Comparison of ENCODE assay signal across 34 cellular contexts in the genomic region with DNA sequence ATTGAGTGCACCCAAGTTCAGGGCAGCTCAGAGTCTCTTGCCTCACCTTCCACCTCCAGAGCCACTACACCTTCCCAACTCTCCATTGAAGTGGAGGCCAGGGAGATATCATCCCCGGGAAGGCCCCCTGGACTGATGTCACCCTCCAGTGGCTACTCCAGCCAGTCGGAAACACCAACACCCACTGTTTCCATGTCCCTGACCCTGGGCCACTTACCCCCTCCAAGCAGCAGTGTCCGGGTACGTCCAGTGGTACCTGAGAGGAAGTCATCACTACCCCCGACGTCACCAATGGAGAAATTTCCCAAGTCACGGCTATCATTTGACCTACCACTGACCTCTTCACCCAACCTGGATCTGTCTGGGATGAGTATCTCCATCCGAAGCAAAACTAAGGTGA. TPM values are rescaled to one million over a fixed set of nuclear protein-coding genes. Genes with fewer than 3 reads are reported as not detected.
"Had no signal": no experiment of that assay in that cellular context is flagged by ENCODE, and none has a peak within 500 bp of the region (broad histone marks: within the 10 kb centered on the region; RNA-seq: fewer than 3 reads in every experiment).

No MANE protein-coding gene starts in this region.

- H3K27me3 ChIP-seq: MG63 had no signal

- H3K9me3 ChIP-seq: MG63 had no signal

- H3K27ac ChIP-seq: KMS-11 had no signal

- H3K36me3 ChIP-seq: MG63 had no signal

- H3K4me3 ChIP-seq: MG63 had no signal

- DNase-seq: Karpas-422, Kasumi-1, MG63, MM.1S, MV-4-11, NCI-H1048, NCI-H1092, NCI-H1092 treated with DMSO at 0.1 percent for 48 hours, NCI-H1105, NCI-H1105 treated with DMSO at 0.1 percent for 48 hours, NCI-H1417, NCI-H1417 treated with DMSO at 0.1 percent for 48 hours, NCI-H1436, NCI-H1436 treated with DMSO at 0.1 percent for 48 hours, NCI-H146, NCI-H1694, NCI-H1694 treated with DMSO at 0.1 percent for 48 hours, NCI-H187, NCI-H187 treated with DMSO at 0.1 percent for 48 hours, NCI-H1930, NCI-H2029, NCI-H2029 treated with DMSO at 0.1 percent for 48 hours, NCI-H2081, NCI-H2081 treated with DMSO at 0.1 percent for 48 hours, NCI-H2107, NCI-H2171, NCI-H2227 treated with DMSO at 0.1 percent for 48 hours, NCI-H226, NCI-H345, NCI-H446, NCI-H446 treated with DMSO at 0.1 percent for 48 hours, NCI-H510A had no signal

RNA-seq across cellular contexts. Expression of gene RTL5, which starts 7.8 kb away (rescaled TPM):
- total RNA-seq: MCF 10A had no signal
